In genomic region chr3:24087469-24087868, GRCh38 we compare ENCODE assay signal across 18 cellular contexts.
"Had no signal": no experiment of that assay in that cellular context is flagged by ENCODE, and none has a peak within 500 bp of the region (broad histone marks: within the 10 kb centered on the region; RNA-seq: fewer than 3 reads in every experiment).

No MANE protein-coding gene starts in this region.

- FAIRE-seq: frontal cortex, keratinocyte had no signal

- H3K27me3 ChIP-seq: neutrophil, spleen, testis, transverse colon had no signal

- H3K4me1 ChIP-seq: lower lobe of right lung, psoas muscle, spleen, testis had no signal

- H3K4me3 ChIP-seq: coronary artery, lower lobe of right lung, psoas muscle, skin epidermis, spleen, testis, transverse colon had no signal

- H3K27ac Mint-ChIP-seq: naive thymus-derived CD8-positive, alpha-beta T cell; nephron progenitor cell; stimulated activated memory B cell treated with anti-CD40 and anti-IgM and Interleukin-4, amounts not matched to agents 10 μg/mL and 1 μg/mL and 100 μg/mL, for 72 hours had no signal

- H3K36me3 ChIP-seq: lower lobe of right lung, neutrophil, spleen, transverse colon had no signal

- DNase-seq: left ventricle myocardium superior; lower lobe of right lung; naive thymus-derived CD8-positive, alpha-beta T cell; nephron progenitor cell; psoas muscle; right cardiac atrium; spleen; stimulated activated CD4-positive, alpha-beta T cell treated with anti-CD3 and anti-CD28 coated beads, Interleukin-4, amount 100 ng/mL, for 4 hours; stimulated activated naive CD8-positive, alpha-beta T cell treated with anti-CD3 and anti-CD28 coated beads, Interleukin-15, Interleukin-2, amounts not matched to agents 100 U/mL and 50 U/mL, for 24 hours; substantia nigra; testis; transverse colon had no signal

- ATAC-seq: left ventricle myocardium superior; naive thymus-derived CD8-positive, alpha-beta T cell; psoas muscle; right cardiac atrium; stimulated activated memory B cell treated with anti-CD40 and anti-IgM and Interleukin-4, amounts not matched to agents 10 μg/mL and 1 μg/mL and 100 μg/mL, for 72 hours; stimulated activated naive CD8-positive, alpha-beta T cell treated with anti-CD3 and anti-CD28 coated beads, Interleukin-15, Interleukin-2, amounts not matched to agents 100 U/mL and 50 U/mL, for 24 hours had no signal

- H3K36me3 Mint-ChIP-seq: stimulated activated memory B cell treated with anti-CD40 and anti-IgM and Interleukin-4, amounts not matched to agents 10 μg/mL and 1 μg/mL and 100 μg/mL, for 72 hours had no signal

- H3K27ac ChIP-seq: lower lobe of right lung, neutrophil, psoas muscle, spleen, testis, transverse colon had no signal

- H3K9me3 ChIP-seq: lower lobe of right lung, neutrophil, psoas muscle, spleen, testis, transverse colon had no signal

- H3K4me1 Mint-ChIP-seq: naive thymus-derived CD8-positive, alpha-beta T cell; nephron progenitor cell; stimulated activated memory B cell treated with anti-CD40 and anti-IgM and Interleukin-4, amounts not matched to agents 10 μg/mL and 1 μg/mL and 100 μg/mL, for 72 hours had no signal

- H3K4me3 Mint-ChIP-seq: naive thymus-derived CD8-positive, alpha-beta T cell; nephron progenitor cell; stimulated activated memory B cell treated with anti-CD40 and anti-IgM and Interleukin-4, amounts not matched to agents 10 μg/mL and 1 μg/mL and 100 μg/mL, for 72 hours had no signal

- H3K27me3 Mint-ChIP-seq: stimulated activated memory B cell treated with anti-CD40 and anti-IgM and Interleukin-4, amounts not matched to agents 10 μg/mL and 1 μg/mL and 100 μg/mL, for 72 hours had no signal
